Comparison of ENCODE assay signal across 9 cellular contexts in the genomic region with DNA sequence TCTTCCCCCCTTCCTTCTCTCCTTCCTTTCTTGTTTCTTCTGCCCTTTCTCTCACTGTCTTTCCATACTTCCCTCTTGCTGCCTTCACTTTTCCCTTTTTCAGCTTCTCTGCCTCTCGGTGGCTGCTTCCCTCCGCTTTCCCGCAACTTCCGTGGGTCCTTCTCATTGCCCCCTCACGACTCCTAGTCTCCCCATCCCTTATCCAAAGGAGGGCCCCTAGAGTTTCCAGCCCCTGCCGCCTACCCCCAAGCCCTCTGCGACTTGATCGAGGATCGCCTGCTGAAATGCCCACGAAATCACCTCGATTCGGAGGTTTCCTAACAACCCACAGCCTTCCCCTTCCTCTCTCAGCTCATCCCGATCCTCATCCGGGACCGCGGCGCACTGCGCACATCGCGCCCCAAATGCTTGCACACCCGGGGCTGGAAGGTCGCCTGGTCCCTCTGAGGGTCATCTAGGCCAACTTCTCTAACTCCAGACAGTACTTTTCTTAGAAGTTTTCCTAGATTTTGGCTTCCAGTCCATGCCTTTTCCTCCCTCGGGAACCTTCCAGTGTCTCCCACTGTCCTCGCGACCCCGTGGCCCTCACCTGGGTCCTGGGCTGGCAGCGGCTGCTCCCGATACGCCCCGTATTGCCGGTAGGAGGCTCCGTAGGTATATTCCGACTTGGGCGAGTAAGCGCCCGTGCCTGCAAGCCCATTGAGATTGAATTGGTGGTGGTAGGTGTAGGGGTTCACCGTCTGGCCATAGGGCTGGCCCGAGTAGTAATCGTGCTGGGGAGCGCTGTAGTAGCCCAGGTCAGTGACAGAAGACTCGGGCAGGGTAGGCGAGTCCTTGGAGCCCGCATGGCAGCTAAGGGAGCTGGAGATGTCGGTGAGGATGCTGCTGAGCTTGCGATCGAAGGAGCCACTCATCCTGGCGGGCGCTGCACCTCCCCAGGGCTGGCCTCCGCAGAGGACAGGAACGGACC. TPM values are rescaled to one million over a fixed set of nuclear protein-coding genes. Genes with fewer than 3 reads are reported as not detected.
A peak's percentile ranks its signal among the peaks of the same experiment; 100 is the strongest.
DNase-seq lines count a peak whose midpoint lies in the region; ATAC-seq, FAIRE-seq and TF ChIP-seq lines count a peak whose summit lies in the region.
"Had no signal": no experiment of that assay in that cellular context is flagged by ENCODE, and none has a peak within 500 bp of the region (broad histone marks: within the 10 kb centered on the region; RNA-seq: fewer than 3 reads in every experiment).

No MANE protein-coding gene starts in this region.

- H3K36me3 ChIP-seq in ACC112 (ENCODE audit: insufficient read depth, low read length) (no peaks in the 10 kb centered on the region), HEK293 (ENCODE audit: control insufficient read depth in 2 of 2, insufficient read depth in 1 of 2, low read length in 2 of 2) (no peaks in the 10 kb centered on the region), mesodermal cell (ENCODE audit: control insufficient read depth, insufficient read depth, low read length) (no peaks in the 10 kb centered on the region)
- H3K36me3 ChIP-seq: neutrophil had no signal

- H3K4me1 ChIP-seq in ACC112 (ENCODE audit: control insufficient read depth, insufficient read depth, low read length, unreplicated experiment) (peaks cover 15% of the 10 kb centered on the region), HEK293 (ENCODE audit: control insufficient read depth, insufficient read depth, low read length) (peaks cover 4% of the 10 kb centered on the region), mesodermal cell (ENCODE audit: control insufficient read depth, insufficient read depth, low read length, poor library complexity, severe bottlenecking) (peaks cover 8% of the 10 kb centered on the region)

- ATAC-seq in GM19467 (IDR thresholded peaks at IDR 0.05; ENCODE audit: unreplicated experiment) (no peak), GM19324 (IDR thresholded peaks at IDR 0.05; ENCODE audit: low FRiP score, unreplicated experiment) (no peak)

- H3K27me3 ChIP-seq in ACC112 (ENCODE audit: insufficient read depth, low read length), result peaks cover 38% of the 10 kb centered on the region

- no peak for FAIRE-seq in GM12892 (lab: Jason Lieb, UNC)

- no peak for TF ChIP-seq POLR2A in GM12892 (IDR thresholded peaks at IDR 0.05; ENCODE audit: low read depth, low read length)

- H3K27ac ChIP-seq in ACC112 (ENCODE audit: low read depth, low read length) (no peak overlapping the region), HEK293 (ENCODE audit: extremely low read depth, low read depth, low read length) (no peak overlapping the region), mesodermal cell (ENCODE audit: low read depth, low read length, severe bottlenecking) (no peak overlapping the region)
- H3K27ac ChIP-seq: neutrophil had no signal

- POLR2A ChIA-PET in HEK293 (lab: Yijun Ruan, JAX), result interaction anchor here (0.6 to 2.0 kb wide), 16 partner anchors 11 to 427 kb away, joined by 3 to 17 read pairs (median 5); no protein-coding TSS in a partner anchor

- CTCF ChIA-PET in HEK293 (lab: Yijun Ruan, JAX), result interaction anchor here (0.6 to 9.8 kb wide), 25 partner anchors 9 to 437 kb away, joined by 3 to 526 read pairs (median 26); a partner anchor contains a TSS

- TF ChIP-seq CTCF in HEK293 (tag by site-specific recombination; IDR thresholded peaks at IDR 0.05) (no peak), astrocyte of the spinal cord (IDR thresholded peaks at IDR 0.05; ENCODE audit: low read depth, low read length) (peak; percentile 13)

- in situ Hi-C loops in astrocyte of the spinal cord (cut with HindIII; ENCODE audit: low sequenced_read_pairs), result loop anchor here (10.0 kb wide), 1 partner anchor 80 kb away; no protein-coding TSS in a partner anchor

- WGBS in mesodermal cell (ENCODE audit: insufficient coverage in 2 of 2), 2 experiments, result 4% methylated on average over 39 to 43 of the region's 50 CpGs

- no peaks in the 10 kb centered on the region for H3K79me2 ChIP-seq in ACC112 (ENCODE audit: control insufficient read depth, insufficient read depth, low read length, unreplicated experiment)

- DNase-seq in astrocyte of the spinal cord (ENCODE audit: low read depth, low spot score), result no peak
- no peak for DNase-seq in GM12892 (ENCODE audit: insufficient read length)
- DNase-seq in GDM1 (lab: John Stamatoyannopoulos, UW), result no peak

- H3K4me3 ChIP-seq in ACC112 (ENCODE audit: low read depth, low read length) (peak overlapping the region; percentile 66), HEK293 (ENCODE audit: low read depth, low read length) (peak overlapping the region; percentile 25), astrocyte of the spinal cord (ENCODE audit: low read depth, low read length) (no peak overlapping the region), mesodermal cell (ENCODE audit: extremely low read depth, insufficient read depth, low read length, poor library complexity, severe bottlenecking) (peak overlapping the region; percentile 36)

- H3K9me3 ChIP-seq in HEK293 (ENCODE audit: control insufficient read depth, insufficient read depth, low read depth, low read length) (no peaks in the 10 kb centered on the region), mesodermal cell (ENCODE audit: control insufficient read depth, low read length) (no peaks in the 10 kb centered on the region)
- H3K9me3 ChIP-seq: neutrophil had no signal

- H2AFZ ChIP-seq in ACC112 (ENCODE audit: low read length, unreplicated experiment), result peak overlapping the region; percentile 64

TF ChIP-seq in HEK293, 187 proteins besides CTCF, POLR2A, EP300 and RAD21:
- TF ChIP-seq ZNF223 (tag by site-specific recombination; IDR thresholded peaks at IDR 0.05) (no peak), ZNF664 (tag by site-specific recombination; IDR thresholded peaks at IDR 0.05) (no peak), ZSCAN16 (tag by site-specific recombination; IDR thresholded peaks at IDR 0.05) (no peak), SCRT1 (tag by site-specific recombination; IDR thresholded peaks at IDR 0.05; ENCODE audit: borderline replicate concordance) (no peak), ZNF2 (tag by site-specific recombination; IDR thresholded peaks at IDR 0.05) (0 out of 2 replicates have a peak, but pooled peaks have one; percentile 26), HOXD13 (CRISPR knock-in tag; IDR thresholded peaks at IDR 0.05; ENCODE audit: borderline replicate concordance) (no peak), PRDM1 (tag by site-specific recombination; IDR thresholded peaks at IDR 0.05) (peak; percentile 92), YY1 (tag by site-specific recombination; IDR thresholded peaks at IDR 0.05) (no peak; the same call in 1 of the 2 replicates), BCL11A (tag by site-specific recombination; IDR thresholded peaks at IDR 0.05; ENCODE audit: low read depth) (no peak), ZIC2 (tag by site-specific recombination; IDR thresholded peaks at IDR 0.05) (no peak), KLF16 (tag by site-specific recombination; IDR thresholded peaks at IDR 0.05) (no peak), SETDB1 (IDR thresholded peaks at IDR 0.05; ENCODE audit: insufficient read length, low read length) (no peak), ZFP41 (tag by site-specific recombination; IDR thresholded peaks at IDR 0.05; ENCODE audit: borderline replicate concordance) (no peak)
- TF ChIP-seq, protein P1, sequence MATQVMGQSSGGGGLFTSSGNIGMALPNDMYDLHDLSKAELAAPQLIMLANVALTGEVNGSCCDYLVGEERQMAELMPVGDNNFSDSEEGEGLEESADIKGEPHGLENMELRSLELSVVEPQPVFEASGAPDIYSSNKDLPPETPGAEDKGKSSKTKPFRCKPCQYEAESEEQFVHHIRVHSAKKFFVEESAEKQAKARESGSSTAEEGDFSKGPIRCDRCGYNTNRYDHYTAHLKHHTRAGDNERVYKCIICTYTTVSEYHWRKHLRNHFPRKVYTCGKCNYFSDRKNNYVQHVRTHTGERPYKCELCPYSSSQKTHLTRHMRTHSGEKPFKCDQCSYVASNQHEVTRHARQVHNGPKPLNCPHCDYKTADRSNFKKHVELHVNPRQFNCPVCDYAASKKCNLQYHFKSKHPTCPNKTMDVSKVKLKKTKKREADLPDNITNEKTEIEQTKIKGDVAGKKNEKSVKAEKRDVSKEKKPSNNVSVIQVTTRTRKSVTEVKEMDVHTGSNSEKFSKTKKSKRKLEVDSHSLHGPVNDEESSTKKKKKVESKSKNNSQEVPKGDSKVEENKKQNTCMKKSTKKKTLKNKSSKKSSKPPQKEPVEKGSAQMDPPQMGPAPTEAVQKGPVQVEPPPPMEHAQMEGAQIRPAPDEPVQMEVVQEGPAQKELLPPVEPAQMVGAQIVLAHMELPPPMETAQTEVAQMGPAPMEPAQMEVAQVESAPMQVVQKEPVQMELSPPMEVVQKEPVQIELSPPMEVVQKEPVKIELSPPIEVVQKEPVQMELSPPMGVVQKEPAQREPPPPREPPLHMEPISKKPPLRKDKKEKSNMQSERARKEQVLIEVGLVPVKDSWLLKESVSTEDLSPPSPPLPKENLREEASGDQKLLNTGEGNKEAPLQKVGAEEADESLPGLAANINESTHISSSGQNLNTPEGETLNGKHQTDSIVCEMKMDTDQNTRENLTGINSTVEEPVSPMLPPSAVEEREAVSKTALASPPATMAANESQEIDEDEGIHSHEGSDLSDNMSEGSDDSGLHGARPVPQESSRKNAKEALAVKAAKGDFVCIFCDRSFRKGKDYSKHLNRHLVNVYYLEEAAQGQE (tag by site-specific recombination; IDR thresholded peaks at IDR 0.05), result no peak
- TF ChIP-seq, protein P2, sequence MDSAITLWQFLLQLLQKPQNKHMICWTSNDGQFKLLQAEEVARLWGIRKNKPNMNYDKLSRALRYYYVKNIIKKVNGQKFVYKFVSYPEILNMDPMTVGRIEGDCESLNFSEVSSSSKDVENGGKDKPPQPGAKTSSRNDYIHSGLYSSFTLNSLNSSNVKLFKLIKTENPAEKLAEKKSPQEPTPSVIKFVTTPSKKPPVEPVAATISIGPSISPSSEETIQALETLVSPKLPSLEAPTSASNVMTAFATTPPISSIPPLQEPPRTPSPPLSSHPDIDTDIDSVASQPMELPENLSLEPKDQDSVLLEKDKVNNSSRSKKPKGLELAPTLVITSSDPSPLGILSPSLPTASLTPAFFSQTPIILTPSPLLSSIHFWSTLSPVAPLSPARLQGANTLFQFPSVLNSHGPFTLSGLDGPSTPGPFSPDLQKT (IDR thresholded peaks at IDR 0.05; ENCODE audit: borderline replicate concordance, low read depth, low read length), result no peak
TF ChIP-seq in HEK293: peak in this region for 2.

RNA-seq across cellular contexts. Expression of a gene that starts 0.7 kb away (rescaled TPM):
- 1.9 TPM for polyA plus RNA-seq in mesodermal cell (2013, experiment 1 of 2)
- 1.2 TPM for polyA plus RNA-seq in mesodermal cell (2013, experiment 2 of 2)
- polyA plus RNA-seq in GM12892 (2012; ENCODE audit: missing spikeins), result not detected

RNA-seq across cellular contexts. Expression of a gene that starts 25.4 kb away (rescaled TPM):
- polyA plus RNA-seq in mesodermal cell (2013, experiment 1 of 2), result 0.66 TPM
- 0.25 TPM for polyA plus RNA-seq in mesodermal cell (2013, experiment 2 of 2)
- 0.28 TPM for polyA plus RNA-seq in GM12892 (2012; ENCODE audit: missing spikeins)
